ENCODE assay signal across 8 cellular contexts in the genomic region with DNA sequence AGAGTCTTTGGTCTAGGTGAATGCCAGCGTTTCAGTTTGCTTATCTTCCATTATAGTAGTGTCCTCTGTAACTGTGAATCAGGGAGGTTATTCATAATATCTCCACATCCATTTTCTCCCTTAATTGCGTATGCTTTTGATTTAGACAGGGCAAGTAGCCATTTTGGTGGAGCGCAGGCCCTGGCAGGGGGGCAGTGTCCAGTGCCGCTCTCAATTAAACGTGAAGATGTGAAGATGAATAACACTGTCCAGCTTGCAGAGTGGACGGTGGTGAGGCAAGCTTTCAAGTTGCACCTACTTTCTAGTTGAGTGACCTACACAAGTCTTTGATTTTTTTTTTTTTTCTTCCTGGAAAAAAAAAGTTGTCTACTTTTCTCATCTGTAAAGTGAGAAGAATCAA. TPM values are rescaled to one million over a fixed set of nuclear protein-coding genes. Genes with fewer than 3 reads are reported as not detected.
DNase-seq lines count a peak whose midpoint lies in the region; ATAC-seq, FAIRE-seq and TF ChIP-seq lines count a peak whose summit lies in the region.
"Had no signal": no experiment of that assay in that cellular context is flagged by ENCODE, and none has a peak within 500 bp of the region (broad histone marks: within the 10 kb centered on the region; RNA-seq: fewer than 3 reads in every experiment).

No MANE protein-coding gene starts in this region.

- POLR2A ChIA-PET in activated naive CD8-positive, alpha-beta T cell treated with anti-CD3 and anti-CD28 coated beads, Interleukin-2, amount 10 ng/mL, durations not matched to agents 7 days and 5 days (lab: Charles Lee) = interaction anchor here (0.6 to 6.5 kb wide), 13 partner anchors 9 to 71 kb away, joined by 3 to 74 read pairs (median 6); no protein-coding TSS in a partner anchor

- WGBS in stomach, 5 donors = 61 to 71% (median 63%) methylated on average over 6 of the region's 6 CpGs

- FAIRE-seq in keratinocyte (lab: Jason Lieb, UNC) = no peak
- FAIRE-seq: RCC 7860 had no signal

- peaks cover 87% of the 10 kb centered on the region for H3K79me2 ChIP-seq in Loucy (ENCODE audit: insufficient read depth, low read length)
- H3K79me2 ChIP-seq in keratinocyte (ENCODE audit: control insufficient read depth, insufficient read depth, low read length) = peaks cover 93% of the 10 kb centered on the region

- H3K4me3 Mint-ChIP-seq in activated naive CD8-positive, alpha-beta T cell treated with anti-CD3 and anti-CD28 coated beads, Interleukin-2, amount 10 ng/mL, durations not matched to agents 7 days and 5 days = peak overlapping the region; percentile 99

- peaks cover 68% of the 10 kb centered on the region for H3K4me1 Mint-ChIP-seq in activated naive CD8-positive, alpha-beta T cell treated with anti-CD3 and anti-CD28 coated beads, Interleukin-2, amount 10 ng/mL, durations not matched to agents 7 days and 5 days

- H3K4me2 ChIP-seq in Loucy (ENCODE audit: low read depth, low read length, poor library complexity, severe bottlenecking) (peak overlapping the region; percentile 93), keratinocyte (ENCODE audit: control insufficient read depth, extremely low read depth, insufficient read depth, low read depth, low read length) (peak overlapping the region; percentile 83)

- TF ChIP-seq POLR2A in stomach (IDR thresholded peaks at IDR 0.05) = no peak

- peaks cover 28% of the 10 kb centered on the region for H3K36me3 Mint-ChIP-seq in activated naive CD8-positive, alpha-beta T cell treated with anti-CD3 and anti-CD28 coated beads, Interleukin-2, amount 10 ng/mL, durations not matched to agents 7 days and 5 days

- no peak for TF ChIP-seq CTCF in Loucy (conservative IDR thresholded peaks at IDR 0.05; ENCODE audit: low read length)
- no peak for TF ChIP-seq CTCF in keratinocyte (optimal IDR thresholded peaks at IDR 0.05 in 1 of 3, IDR thresholded peaks at IDR 0.05 in 1 of 3, conservative IDR thresholded peaks at IDR 0.05 in 1 of 3; ENCODE audit: extremely low read depth in 1 of 3, insufficient read depth in 2 of 3, low read length in 3 of 3)
- no peak for TF ChIP-seq CTCF in stomach (IDR thresholded peaks at IDR 0.05)

- no peaks in the 10 kb centered on the region for H3K9me2 ChIP-seq in Loucy (replicated peaks; ENCODE audit: low read depth, low read length)

- H4K20me1 ChIP-seq in Loucy (ENCODE audit: insufficient read depth, low read length, poor library complexity, severe bottlenecking) (peaks cover 42% of the 10 kb centered on the region), keratinocyte (ENCODE audit: control insufficient read depth, extremely low read depth, insufficient read depth, low read length) (peaks cover 28% of the 10 kb centered on the region)

- dilution Hi-C loops in keratinocyte (cut with MboI; ENCODE audit: extremely low pct_ligation_motif_present, low sequenced_read_pairs) = no loop called here

- no peaks in the 10 kb centered on the region for H3K27me3 ChIP-seq in Loucy (ENCODE audit: insufficient read depth, low read length, poor library complexity, severe bottlenecking)
- H3K27me3 ChIP-seq in keratinocyte (ENCODE audit: control insufficient read depth, extremely low read depth, insufficient read depth, low read length) = no peaks in the 10 kb centered on the region
- no peaks in the 10 kb centered on the region for H3K27me3 ChIP-seq in stomach

- intact Hi-C loops in stomach (cut with DNase I; ENCODE audit: low total_unique reads) = no loop called here

- H3K9ac ChIP-seq in Loucy (ENCODE audit: low read depth, low read length, poor library complexity, severe bottlenecking) (peak overlapping the region; percentile 33), keratinocyte (ENCODE audit: control insufficient read depth, extremely low read depth, insufficient read depth, low read length) (peak overlapping the region; percentile 72)

- H3F3A ChIP-seq in Loucy (ENCODE audit: low read depth) = 0 out of 2 replicates have a peak, but pooled peaks cover under 1% of the 10 kb centered on the region

- no peak overlapping the region for H2AFZ ChIP-seq in Loucy (ENCODE audit: low read length)
- no peak overlapping the region for H2AFZ ChIP-seq in keratinocyte (ENCODE audit: control insufficient read depth, low read length)

- H3K9me3 ChIP-seq in Loucy (ENCODE audit: insufficient read depth, low read depth, low read length) (no peaks in the 10 kb centered on the region), keratinocyte (ENCODE audit: control insufficient read depth, low read depth, low read length) (no peaks in the 10 kb centered on the region), stomach (no peaks in the 10 kb centered on the region)

- H3K4me1 ChIP-seq in Loucy (ENCODE audit: insufficient read depth, low read length, poor library complexity, severe bottlenecking) = peaks cover 67% of the 10 kb centered on the region
- H3K4me1 ChIP-seq in keratinocyte (ENCODE audit: control insufficient read depth, extremely low read depth, insufficient read depth, low read length) = peaks cover 78% of the 10 kb centered on the region
- H3K4me1 ChIP-seq in stomach = peaks cover 80 to 92% (median 88%) of the 10 kb centered on the region in 4 donors

- H3K9me3 Mint-ChIP-seq in activated naive CD8-positive, alpha-beta T cell treated with anti-CD3 and anti-CD28 coated beads, Interleukin-2, amount 10 ng/mL, durations not matched to agents 7 days and 5 days = no peaks in the 10 kb centered on the region

- DNase-seq in activated naive CD8-positive, alpha-beta T cell treated with anti-CD3 and anti-CD28 coated beads, Interleukin-2, amount 10 ng/mL, durations not matched to agents 7 days and 5 days = no peak
- DNase-seq in keratinocyte (ENCODE audit: low read depth, low spot score) (no peak), stomach (no peak), medulla oblongata (ENCODE audit: extremely low spot score) (no peak), germinal center (ENCODE audit: low spot score) (no peak)

- no peak for ATAC-seq in activated naive CD8-positive, alpha-beta T cell treated with anti-CD3 and anti-CD28 coated beads, Interleukin-2, amount 10 ng/mL, durations not matched to agents 7 days and 5 days (ENCODE audit: low read depth)
- no peak for ATAC-seq in HG02870 (IDR thresholded peaks at IDR 0.05; ENCODE audit: unreplicated experiment)

- H3K36me3 ChIP-seq in Loucy (ENCODE audit: insufficient read depth, low read length) (no peaks in the 10 kb centered on the region), keratinocyte (ENCODE audit: control insufficient read depth in 2 of 2, extremely low read depth in 1 of 2, insufficient read depth in 2 of 2, low read length in 2 of 2) (peaks cover 3% of the 10 kb centered on the region in 2 experiments), stomach (no peaks in the 10 kb centered on the region)

- H3K4me3 ChIP-seq in Loucy (ENCODE audit: low read length, poor library complexity, severe bottlenecking) = peak overlapping the region; percentile 66
- peak overlapping the region; percentile 26 to 43 (median 34) for H3K4me3 ChIP-seq in keratinocyte (ENCODE audit: control insufficient read depth in 2 of 3, extremely low read depth in 1 of 3, insufficient read depth in 2 of 3, low read depth in 1 of 3, low read length in 3 of 3)
- peak overlapping the region in 2 of 4 donors; percentile 12 to 38 for H3K4me3 ChIP-seq in stomach

- peaks cover 6% of the 10 kb centered on the region for H3K9me1 ChIP-seq in keratinocyte (ENCODE audit: control insufficient read depth, extremely low read depth, insufficient read depth, low read length)

- H3K27ac ChIP-seq in keratinocyte (ENCODE audit: control insufficient read depth, insufficient read depth, low read length) (peak overlapping the region; percentile 84), stomach (peak overlapping the region; percentile 58 to 91 (median 85))

- peak overlapping the region; percentile 93 for H3K27ac Mint-ChIP-seq in activated naive CD8-positive, alpha-beta T cell treated with anti-CD3 and anti-CD28 coated beads, Interleukin-2, amount 10 ng/mL, durations not matched to agents 7 days and 5 days

- TF ChIP-seq EP300 in stomach (IDR thresholded peaks at IDR 0.05) = no peak

- no peaks in the 10 kb centered on the region for H3K27me3 Mint-ChIP-seq in activated naive CD8-positive, alpha-beta T cell treated with anti-CD3 and anti-CD28 coated beads, Interleukin-2, amount 10 ng/mL, durations not matched to agents 7 days and 5 days

RNA-seq across cellular contexts. Expression of gene TSPAN14, which starts 4.5 kb away (rescaled TPM):
- total RNA-seq in activated naive CD8-positive, alpha-beta T cell treated with anti-CD3 and anti-CD28 coated beads, Interleukin-2, amount 10 ng/mL, durations not matched to agents 7 days and 5 days = 100 to 1,000 TPM in 1 of 2 experiments, 10 to 100 TPM in 1; 98.8 to 112 TPM
- polyA plus RNA-seq in keratinocyte (71.1 to 191 TPM (median 87.0 TPM) in 3 replicates), stomach (10 to 100 TPM in 2 of 3 donors, 1 to 10 TPM in 1; 7.0 to 21.5 (median 13.7) TPM)
- 24.8 TPM for polyA plus RNA-seq in keratinocyte (2011; ENCODE audit: low read depth)
- 64.9 and 73.6 TPM in 2 replicates for polyA plus RNA-seq in keratinocyte (2011; cell fraction: cytosol; rRNA removed)
- 286 and 296 TPM in 2 replicates for polyA plus RNA-seq in keratinocyte (2011; cell fraction: nucleus; rRNA removed)
- 89.0 and 143 TPM in 2 replicates for polyA plus RNA-seq in keratinocyte (2012; ENCODE audit: low replicate concordance)
- 94.5 to 356 TPM (median 124 TPM) in 3 replicates for polyA minus RNA-seq in keratinocyte
- polyA minus RNA-seq in keratinocyte (2011; cell fraction: cytosol; rRNA and poly(A)+ RNA removed) = 73.1 TPM
- polyA minus RNA-seq in keratinocyte (2011; cell fraction: nucleus; rRNA and poly(A)+ RNA removed) = 118 and 190 TPM in 2 replicates
- total RNA-seq in stomach = 10 to 100 TPM; 24.4 to 82.6 (median 42.9) TPM

RNA-seq across cellular contexts. Expression of gene PRXL2A, which starts 50.3 kb away (rescaled TPM):
- total RNA-seq in activated naive CD8-positive, alpha-beta T cell treated with anti-CD3 and anti-CD28 coated beads, Interleukin-2, amount 10 ng/mL, durations not matched to agents 7 days and 5 days = 10 to 100 TPM; 13.6 to 14.0 TPM
- polyA plus RNA-seq in keratinocyte (50.2 to 71.6 TPM (median 53.3 TPM) in 3 replicates), stomach (10 to 100 TPM; 16.2 to 36.3 (median 19.4) TPM)
- polyA plus RNA-seq in keratinocyte (2011; ENCODE audit: low read depth) = 28.2 TPM
- polyA plus RNA-seq in keratinocyte (2011; cell fraction: cytosol; rRNA removed) = 40.1 and 45.4 TPM in 2 replicates
- 39.3 and 51.0 TPM in 2 replicates for polyA plus RNA-seq in keratinocyte (2011; cell fraction: nucleus; rRNA removed)
- 36.5 and 39.4 TPM in 2 replicates for polyA plus RNA-seq in keratinocyte (2012; ENCODE audit: low replicate concordance)
- polyA minus RNA-seq in keratinocyte = 7.6 to 27.0 TPM (median 20.6 TPM) in 3 replicates
- 16.5 TPM for polyA minus RNA-seq in keratinocyte (2011; cell fraction: cytosol; rRNA and poly(A)+ RNA removed)
- polyA minus RNA-seq in keratinocyte (2011; cell fraction: nucleus; rRNA and poly(A)+ RNA removed) = 11.3 and 24.3 TPM in 2 replicates
- total RNA-seq in stomach = 10 to 100 TPM in 4 of 5 donors, 1 to 10 TPM in 1; 6.7 to 56.8 (median 16.2) TPM
